Comparison of ENCODE assay signal across 2 cellular contexts in the genomic region with DNA sequence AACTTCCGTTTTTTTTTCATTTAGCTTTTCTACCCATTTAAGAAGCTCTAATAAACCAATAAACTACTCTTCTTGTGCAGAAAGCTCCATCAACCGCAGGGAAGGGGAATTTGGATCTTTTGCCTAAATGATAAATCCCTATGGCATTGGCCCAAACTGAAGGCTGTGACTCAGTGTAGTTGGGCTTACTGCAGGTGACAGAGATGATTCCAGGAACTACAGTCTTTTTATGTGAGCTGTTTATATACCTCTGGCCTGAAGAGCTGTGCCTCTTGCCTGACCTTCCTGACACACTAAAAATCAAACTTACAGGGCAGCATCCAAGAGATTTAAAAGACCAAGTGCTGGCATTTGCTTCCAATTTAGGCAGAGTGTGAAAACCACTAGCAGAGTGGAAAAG.
TF ChIP-seq lines count a peak whose summit lies in the region.

No MANE protein-coding gene starts in this region.

TF ChIP-seq in IMR-90, 13 proteins besides CTCF, POLR2A, EP300 and RAD21:
- TF ChIP-seq FOS (IDR thresholded peaks at IDR 0.05; ENCODE audit: low read depth, low read length) (no peak), CEBPB (IDR thresholded peaks at IDR 0.05; ENCODE audit: low read depth, low read length) (no peak)
TF ChIP-seq in IMR-90: peak in this region for 0.

TF ChIP-seq in GM12878, 131 proteins besides CTCF, POLR2A, EP300 and RAD21:
- TF ChIP-seq YY1 (IDR thresholded peaks at IDR 0.05; ENCODE audit: low read depth, low read length) (no peak), SRF (IDR thresholded peaks at IDR 0.05; ENCODE audit: low read depth in 2 of 2, low read length in 2 of 2) (no peak), PAX8 (IDR thresholded peaks at IDR 0.05) (no peak), RB1 (IDR thresholded peaks at IDR 0.05; ENCODE audit: borderline replicate concordance) (no peak)
TF ChIP-seq in GM12878: peak in this region for 0.
